ENCODE assay signal across 8 cellular contexts in the genomic region with DNA sequence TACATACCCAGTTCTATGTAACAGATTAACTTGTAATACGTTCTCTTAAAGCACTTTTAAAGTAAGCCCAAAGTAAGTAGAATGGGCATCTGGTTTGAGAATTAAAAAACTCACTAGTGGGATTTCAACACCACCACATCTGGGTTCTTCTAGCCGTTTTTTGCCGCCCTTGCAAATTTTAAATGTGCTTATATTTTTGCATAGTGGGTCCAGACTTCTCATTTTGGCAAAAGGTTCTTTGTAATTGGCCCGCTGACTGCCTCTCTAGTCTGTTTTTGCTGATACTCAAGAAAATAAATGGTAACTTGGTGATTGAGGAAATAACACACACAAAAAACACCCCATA. TPM values are rescaled to one million over a fixed set of nuclear protein-coding genes. Genes with fewer than 3 reads are reported as not detected.
DNase-seq lines count a peak whose midpoint lies in the region; ATAC-seq and TF ChIP-seq lines count a peak whose summit lies in the region.

No MANE protein-coding gene starts in this region.

- H3K27me3 ChIP-seq in GM23248 (replicated peaks; ENCODE audit: insufficient read depth) (no peaks in the 10 kb centered on the region), skeletal muscle tissue (ENCODE audit: control insufficient read depth in 3 of 3, insufficient read depth in 3 of 3, low read length in 3 of 3) (no peaks in the 10 kb centered on the region)

- peak overlapping the region; percentile 82 for H3K27ac ChIP-seq in GM23248
- peak overlapping the region; percentile 83 for H3K27ac ChIP-seq in VCaP
- H3K27ac ChIP-seq in skeletal muscle tissue (ENCODE audit: low read depth, low read length): peak overlapping the region; percentile 93

- H3K9ac ChIP-seq in GM23248 (peak overlapping the region; percentile 92), skeletal muscle tissue (ENCODE audit: low read depth in 1 of 3, low read length in 3 of 3) (peak overlapping the region; percentile 89 to 95 (median 91))

- no peak for TF ChIP-seq CTCF in VCaP (conservative IDR thresholded peaks at IDR 0.05)
- no peak for TF ChIP-seq CTCF in fibroblast of the aortic adventitia (IDR thresholded peaks at IDR 0.05; ENCODE audit: insufficient read depth, low read length)
- TF ChIP-seq CTCF in omental fat pad (IDR thresholded peaks at IDR 0.05): no peak

- H3K9me3 ChIP-seq in GM23248 (ENCODE audit: low read depth) (no peaks in the 10 kb centered on the region), skeletal muscle tissue (ENCODE audit: control insufficient read depth in 3 of 3, low read length in 3 of 3) (no peaks in the 10 kb centered on the region)

- no peaks in the 10 kb centered on the region for H4K20me1 ChIP-seq in GM23248 (ENCODE audit: insufficient read depth)

- ATAC-seq in HG03135 (IDR thresholded peaks at IDR 0.05; ENCODE audit: unreplicated experiment) (no peak), GM21526 (IDR thresholded peaks at IDR 0.05; ENCODE audit: low FRiP score, unreplicated experiment) (no peak), omental fat pad (ENCODE audit: low FRiP score) (no peak)

- in situ Hi-C loops in GM23248 (cut with MboI): no loop called here

- peaks cover 31% of the 10 kb centered on the region for H3F3A ChIP-seq in GM23248 (ENCODE audit: insufficient read depth)

- H3K9me2 ChIP-seq in GM23248 (ENCODE audit: insufficient read depth): no peaks in the 10 kb centered on the region

- H3K4me2 ChIP-seq in GM23248 (ENCODE audit: unreplicated experiment): peak overlapping the region; percentile 82

- DNase-seq in GM23248: no peak
- no peak for DNase-seq in fibroblast of the aortic adventitia (ENCODE audit: low read depth)
- no peak for DNase-seq in germinal center (ENCODE audit: low spot score)
- DNase-seq in omental fat pad (ENCODE audit: low spot score): no peak

- H3K4me3 ChIP-seq in GM23248: peak overlapping the region; percentile 78
- peak overlapping the region; percentile 68 for H3K4me3 ChIP-seq in fibroblast of the aortic adventitia (ENCODE audit: low read depth, low read length)
- peak overlapping the region; percentile 70 to 94 (median 85) for H3K4me3 ChIP-seq in skeletal muscle tissue (ENCODE audit: low read length in 3 of 3)

- H3K4me1 ChIP-seq in GM23248 (ENCODE audit: insufficient read depth) (peaks cover 23% of the 10 kb centered on the region), skeletal muscle tissue (ENCODE audit: control insufficient read depth in 3 of 3, insufficient read depth in 3 of 3, low read length in 3 of 3) (peaks cover 5 to 8% (median 6%) of the 10 kb centered on the region in 3 donors)

- 4 to 12% methylated on average over 4 of the region's 4 CpGs for WGBS in GM23248 (ENCODE audit: low coverage in 1 of 2, low lambda C conversion rate in 2 of 2, missing lambda C conversion rate in 2 of 2), 2 experiments

- H2AFZ ChIP-seq in GM23248: peak overlapping the region; percentile 98

- H3K36me3 ChIP-seq in GM23248 (ENCODE audit: low read depth) (peaks cover 10% of the 10 kb centered on the region; the same call in 1 of the 2 replicates), skeletal muscle tissue (ENCODE audit: control insufficient read depth in 3 of 3, insufficient read depth in 3 of 3, low read length in 3 of 3) (peaks cover 4 to 18% (median 4%) of the 10 kb centered on the region in 3 donors)

- 0 out of 2 replicates have a peak, but pooled peaks cover 9% of the 10 kb centered on the region for H3K79me2 ChIP-seq in GM23248 (ENCODE audit: insufficient read depth)

RNA-seq across cellular contexts. Expression of gene FBXO4, which starts 0.6 kb away (rescaled TPM):
- 12.1 and 16.9 TPM in 2 replicates for total RNA-seq in GM23248 (2014; rRNA removed; shearing (Covaris generic))
- polyA plus RNA-seq in GM23248 (2016; fragmentation: Nextera tagmentation; extraction: Ambion mirVana): 15.9 and 16.6 TPM in 2 replicates
- total RNA-seq in fibroblast of the aortic adventitia (ENCODE audit: low replicate concordance) (10.5 and 25.0 TPM in 2 replicates), skeletal muscle tissue (8.4 TPM), omental fat pad (10 to 100 TPM in 2 of 4 donors, 1 to 10 TPM in 2; 8.8 to 18.3 (median 10.5) TPM)

RNA-seq across cellular contexts. Expression of gene RIMOC1, which starts 20.4 kb away (rescaled TPM):
- total RNA-seq in GM23248 (2014; rRNA removed; shearing (Covaris generic)): 18.2 and 20.4 TPM in 2 replicates
- polyA plus RNA-seq in GM23248 (2016; fragmentation: Nextera tagmentation; extraction: Ambion mirVana): 17.0 and 20.5 TPM in 2 replicates
- total RNA-seq in fibroblast of the aortic adventitia (ENCODE audit: low replicate concordance): 30.9 and 40.9 TPM in 2 replicates
- 8.4 TPM for total RNA-seq in skeletal muscle tissue
- 10 to 100 TPM; 13.5 to 19.4 (median 16.6) TPM for total RNA-seq in omental fat pad

RNA-seq across cellular contexts. Expression of gene OXCT1, which starts 54.3 kb away (rescaled TPM):
- total RNA-seq in GM23248 (2014; rRNA removed; shearing (Covaris generic)): 16.1 and 18.8 TPM in 2 replicates
- polyA plus RNA-seq in GM23248 (2016; fragmentation: Nextera tagmentation; extraction: Ambion mirVana): 20.5 and 22.4 TPM in 2 replicates
- total RNA-seq in fibroblast of the aortic adventitia (ENCODE audit: low replicate concordance): 35.7 and 36.4 TPM in 2 replicates
- 12.5 TPM for total RNA-seq in skeletal muscle tissue
- 10 to 100 TPM; 22.0 to 54.4 (median 31.9) TPM for total RNA-seq in omental fat pad
